ENCODE assay signal across 1 cellular context in genomic region chr1:145690587-145691558, GRCh38.
A peak's percentile ranks its signal among the peaks of the same experiment; 100 is the strongest.
TF ChIP-seq lines count a peak whose summit lies in the region.

No MANE protein-coding gene starts in this region.

TF ChIP-seq in GM12878, 131 proteins besides CTCF, POLR2A, EP300 and RAD21:
- TF ChIP-seq NBN (IDR thresholded peaks at IDR 0.05) (0 out of 2 replicates have a peak, but pooled peaks have one; percentile 50), DPF2 (IDR thresholded peaks at IDR 0.05) (peak; percentile 49; the same call in 1 of the 2 replicates), REST (IDR thresholded peaks at IDR 0.05; ENCODE audit: low read depth, low read length) (no peak), ZBTB11 (CRISPR knock-in tag; IDR thresholded peaks at IDR 0.05) (no peak), BHLHE40 (IDR thresholded peaks at IDR 0.05; ENCODE audit: borderline replicate concordance in 1 of 2, low read depth in 2 of 2, low read length in 1 of 2) (peak; percentile 34 to 47; a peak in 2 of 4 replicates), SMAD1 (IDR thresholded peaks at IDR 0.05; ENCODE audit: low read depth, partially characterized antibody) (no peak), EED (IDR thresholded peaks at IDR 0.05; ENCODE audit: low read depth) (peak; percentile 35; the same call in 1 of the 2 replicates), RUNX3 (IDR thresholded peaks at IDR 0.05; ENCODE audit: low read length) (peak; percentile 76), IKZF1 (conservative IDR thresholded peaks at IDR 0.05) (peak; percentile 79), CBX5 (IDR thresholded peaks at IDR 0.05; ENCODE audit: low read depth) (no peak), MEF2B (IDR thresholded peaks at IDR 0.05; ENCODE audit: partially characterized antibody, poor library complexity, severe bottlenecking) (peak; percentile 17), IKZF2 (IDR thresholded peaks at IDR 0.05) (peak; percentile 88 to 90), ATF2 (IDR thresholded peaks at IDR 0.05; ENCODE audit: low read length) (no peak), RB1 (IDR thresholded peaks at IDR 0.05; ENCODE audit: borderline replicate concordance) (no peak), MTA2 (IDR thresholded peaks at IDR 0.05; ENCODE audit: low read depth) (peak; percentile 41; the same call in 1 of the 2 replicates), ATF7 (IDR thresholded peaks at IDR 0.05; ENCODE audit: low read depth) (0 out of 2 replicates have a peak, but pooled peaks have one; percentile 13), RELB (IDR thresholded peaks at IDR 0.05; ENCODE audit: low read depth) (peak; percentile 75), ZSCAN29 (IDR thresholded peaks at IDR 0.05) (no peak), SPI1 (IDR thresholded peaks at IDR 0.05; ENCODE audit: borderline replicate concordance, insufficient read depth, low read depth, low read length) (no peak), SUZ12 (IDR thresholded peaks at IDR 0.05; ENCODE audit: unreplicated experiment) (no peak)
